9 cellular contexts compared by ENCODE assay signal in genomic region chr7:142797342-142797798, GRCh38. TPM values are rescaled to one million over a fixed set of nuclear protein-coding genes. Genes with fewer than 3 reads are reported as not detected.
DNase-seq lines count a peak whose midpoint lies in the region; ATAC-seq and TF ChIP-seq lines count a peak whose summit lies in the region.
"Had no signal": no experiment of that assay in that cellular context is flagged by ENCODE, and none has a peak within 500 bp of the region (broad histone marks: within the 10 kb centered on the region; RNA-seq: fewer than 3 reads in every experiment).

No MANE protein-coding gene starts in this region.

- H3K4me3 ChIP-seq in lung: peak overlapping the region; percentile 9
- peak overlapping the region; percentile 40 to 45 for H3K4me3 ChIP-seq in vagina

- no peak for TF ChIP-seq CTCF in lung (IDR thresholded peaks at IDR 0.05; ENCODE audit: control extremely low read depth, extremely low read depth)
- no peak for TF ChIP-seq CTCF in vagina (IDR thresholded peaks at IDR 0.05)

- H3K27me3 ChIP-seq in lung (ENCODE audit: control insufficient read depth, insufficient read depth) (no peaks in the 10 kb centered on the region), vagina (peaks cover 4% of the 10 kb centered on the region)

- no peaks in the 10 kb centered on the region for H3K9me3 Mint-ChIP-seq in activated naive CD8-positive, alpha-beta T cell treated with anti-CD3 and anti-CD28 coated beads, Interleukin-2, amount 50 U/mL, for 24 hours

- no peak for TF ChIP-seq POLR2A in vagina (IDR thresholded peaks at IDR 0.05)

- peak overlapping the region; percentile 98 for H3K27ac Mint-ChIP-seq in activated naive CD8-positive, alpha-beta T cell treated with anti-CD3 and anti-CD28 coated beads, Interleukin-2, amount 50 U/mL, for 24 hours

- H3K27ac ChIP-seq in lung (ENCODE audit: low read depth in 1 of 2, low read length in 1 of 2) (peak overlapping the region in 1 of 2 donors; percentile 49), vagina (peak overlapping the region; percentile 70)

- H3K4me1 ChIP-seq in lung (ENCODE audit: control insufficient read depth in 2 of 2, insufficient read depth in 2 of 2, low read length in 2 of 2) (peaks cover 0 to 16% of the 10 kb centered on the region in 2 donors), vagina (peaks cover 16% of the 10 kb centered on the region)

- WGBS in lung, 2 donors: 0 to 1% methylated on average over 24 of the region's 24 CpGs

- intact Hi-C loops in vagina (cut with DNase I): no loop called here

- H3K9me3 ChIP-seq in lung (ENCODE audit: control insufficient read depth in 2 of 2, insufficient read depth in 1 of 2, low read length in 1 of 2): peaks cover 0 to 2% of the 10 kb centered on the region in 2 donors
- no peaks in the 10 kb centered on the region for H3K9me3 ChIP-seq in vagina

- peak overlapping the region; percentile 100 for H3K4me3 Mint-ChIP-seq in activated naive CD8-positive, alpha-beta T cell treated with anti-CD3 and anti-CD28 coated beads, Interleukin-2, amount 50 U/mL, for 24 hours

- no peaks in the 10 kb centered on the region for H3K27me3 Mint-ChIP-seq in activated naive CD8-positive, alpha-beta T cell treated with anti-CD3 and anti-CD28 coated beads, Interleukin-2, amount 50 U/mL, for 24 hours

- peaks cover 74% of the 10 kb centered on the region for H3K36me3 Mint-ChIP-seq in activated naive CD8-positive, alpha-beta T cell treated with anti-CD3 and anti-CD28 coated beads, Interleukin-2, amount 50 U/mL, for 24 hours (ENCODE audit: low read depth)

- peak; percentile 32 for ATAC-seq in GM19328 (IDR thresholded peaks at IDR 0.05; ENCODE audit: unreplicated experiment)
- peak; percentile 41 for ATAC-seq in HG03045 (IDR thresholded peaks at IDR 0.05; ENCODE audit: unreplicated experiment)
- ATAC-seq in activated naive CD8-positive, alpha-beta T cell treated with anti-CD3 and anti-CD28 coated beads, Interleukin-2, amount 50 U/mL, for 24 hours: no peak
- ATAC-seq in lung (ENCODE audit: insufficient read depth, low FRiP score): no peak

- H3K36me3 ChIP-seq in lung (ENCODE audit: control insufficient read depth in 2 of 2, insufficient read depth in 2 of 2, low read length in 2 of 2) (no peaks in the 10 kb centered on the region), vagina (no peaks in the 10 kb centered on the region)

- no peak for DNase-seq in activated naive CD8-positive, alpha-beta T cell treated with anti-CD3 and anti-CD28 coated beads, Interleukin-2, amount 50 U/mL, for 24 hours
- no peak for DNase-seq in lung (ENCODE audit: low spot score)
- peak in 1 of 2 donors; percentile 85 for DNase-seq in vagina (ENCODE audit: extremely low spot score in 2 of 2)
- no peak for DNase-seq in A172 (ENCODE audit: low spot score)
- no peak for DNase-seq in DMS 273 treated with DMSO at 0.1 percent for 48 hours (lab: John Stamatoyannopoulos, UW)
- DNase-seq in NCI-H510A (lab: John Stamatoyannopoulos, UW): no peak
- DNase-seq: left cardiac atrium had no signal

- H3K4me1 Mint-ChIP-seq in activated naive CD8-positive, alpha-beta T cell treated with anti-CD3 and anti-CD28 coated beads, Interleukin-2, amount 50 U/mL, for 24 hours: peaks cover 76% of the 10 kb centered on the region

RNA-seq across cellular contexts. Expression of gene PRSS2, which starts 26.6 kb away (rescaled TPM):
- total RNA-seq in lung (10 to 100 TPM in 1 of 2 donors, not detected in 1; 47.9 TPM), vagina (not detected)
- polyA plus RNA-seq in lung: 1 to 10 TPM in 1 of 2 donors, under 1 TPM in 1; 0.35 to 1.7 TPM
- total RNA-seq in A172 (2014; rRNA removed; shearing (Covaris generic)): not detected in 2 replicates
- total RNA-seq: left cardiac atrium had no signal

RNA-seq across cellular contexts. Expression of gene PRSS1, which starts 48.1 kb away (rescaled TPM):
- total RNA-seq in lung (10 to 100 TPM in 1 of 2 donors, not detected in 1; 16.8 TPM), vagina (not detected)
- 1 to 10 TPM in 1 of 2 donors, under 1 TPM in 1; 0.41 to 1.1 TPM for polyA plus RNA-seq in lung
- not detected in 2 replicates for total RNA-seq in A172 (2014; rRNA removed; shearing (Covaris generic))
- total RNA-seq: left cardiac atrium had no signal

RNA-seq across cellular contexts. Expression of gene EPHB6, which starts 57.5 kb away (rescaled TPM):
- total RNA-seq in lung (10 to 100 TPM; 18.5 to 18.8 TPM), vagina (68.3 TPM)
- 1 to 10 TPM; 3.2 to 8.5 TPM for polyA plus RNA-seq in lung
- 2.0 and 2.7 TPM in 2 replicates for total RNA-seq in A172 (2014; rRNA removed; shearing (Covaris generic))

Comparison
In these comparisons a context has a peak if more than half of its experiments do, and no peak if none do; other contexts are left out.
1. ATAC-seq: peak in GM19328 (single experiment) and HG03045 (single experiment); none in activated naive CD8-positive, alpha-beta T cell treated with anti-CD3 and anti-CD28 coated beads, Interleukin-2, amount 50 U/mL, for 24 hours (single experiment) and lung (single experiment).